Comparison of ENCODE assay signal across 11 cellular contexts in genomic region chr10:108850138-108850854, GRCh38.
A peak's percentile ranks its signal among the peaks of the same experiment; 100 is the strongest.
DNase-seq lines count a peak whose midpoint lies in the region; ATAC-seq and TF ChIP-seq lines count a peak whose summit lies in the region.
"Had no signal": no experiment of that assay in that cellular context is flagged by ENCODE, and none has a peak within 500 bp of the region (broad histone marks: within the 10 kb centered on the region; RNA-seq: fewer than 3 reads in every experiment).

No MANE protein-coding gene starts in this region.

- TF ChIP-seq CTCF in OCI-LY3 (IDR thresholded peaks at IDR 0.05; ENCODE audit: low read depth, low read length) (no peak), dorsolateral prefrontal cortex (IDR thresholded peaks at IDR 0.05 in 54 of 56, conservative IDR thresholded peaks at IDR 0.05 in 2 of 56; ENCODE audit: low read depth in 1 of 56, partially characterized antibody in 56 of 56) (no peak)

- H3K27me3 Mint-ChIP-seq in effector memory CD8-positive, alpha-beta T cell = no peaks in the 10 kb centered on the region
- H3K27me3 Mint-ChIP-seq: CD4-positive, alpha-beta T cell had no signal

- no peak overlapping the region for H3K27ac Mint-ChIP-seq in effector memory CD8-positive, alpha-beta T cell
- H3K27ac Mint-ChIP-seq: CD4-positive, alpha-beta T cell had no signal

- H3K79me2 ChIP-seq in OCI-LY3 (ENCODE audit: low read length) = no peaks in the 10 kb centered on the region; the same call in 1 of the 2 replicates
- H3K79me2 ChIP-seq: hepatocyte had no signal

- ATAC-seq in GM18499 (IDR thresholded peaks at IDR 0.05; ENCODE audit: insufficient read depth, unreplicated experiment) (peak; percentile 89), GM21390 (IDR thresholded peaks at IDR 0.05; ENCODE audit: unreplicated experiment) (peak; percentile 90), HG03097 (IDR thresholded peaks at IDR 0.05; ENCODE audit: low FRiP score, unreplicated experiment) (peak; percentile 85)
- no peak for ATAC-seq in effector memory CD8-positive, alpha-beta T cell (replicated peaks)

- no peak overlapping the region for H3K4me3 Mint-ChIP-seq in effector memory CD8-positive, alpha-beta T cell
- H3K4me3 Mint-ChIP-seq: CD4-positive, alpha-beta T cell had no signal

- H3K27ac ChIP-seq in OCI-LY3 (ENCODE audit: low read length) = peak overlapping the region; percentile 94
- H3K27ac ChIP-seq in dorsolateral prefrontal cortex = no peak overlapping the region
- H3K27ac ChIP-seq: hepatocyte had no signal

- peaks cover 5 to 7% of the 10 kb centered on the region in 2 donors for H3K9me3 Mint-ChIP-seq in effector memory CD8-positive, alpha-beta T cell

- DNase-seq in stimulated activated CD4-positive, alpha-beta T cell treated with anti-CD3 and anti-CD28 coated beads, Interleukin-4, amount 100 ng/mL, for 24 hours = no peak
- no peak for DNase-seq in dorsolateral prefrontal cortex
- no peak for DNase-seq in activated CD4-positive, alpha-beta T cell treated with anti-CD3 and anti-CD28 coated beads, Interleukin-2, amount 50 U/mL, for 48 hours
- DNase-seq in effector memory CD8-positive, alpha-beta T cell = no peak
- DNase-seq: CD4-positive, alpha-beta T cell; NCI-H1694 had no signal

- H4K20me1 ChIP-seq in OCI-LY3 (ENCODE audit: insufficient read depth, low read length) = no peaks in the 10 kb centered on the region

- peak overlapping the region; percentile 59 for H3K4me3 ChIP-seq in OCI-LY3 (ENCODE audit: low read length)
- no peak overlapping the region for H3K4me3 ChIP-seq in dorsolateral prefrontal cortex
- H3K4me3 ChIP-seq: hepatocyte had no signal

- intact Hi-C loops in dorsolateral prefrontal cortex (cut with DNase I) = no loop called here

- H3K36me3 ChIP-seq in OCI-LY3 (replicated peaks; ENCODE audit: low read depth, low read length) = peaks cover 11% of the 10 kb centered on the region

- no peaks in the 10 kb centered on the region for H3K4me1 Mint-ChIP-seq in effector memory CD8-positive, alpha-beta T cell (ENCODE audit: low read depth in 2 of 2)

- peak overlapping the region; percentile 82 for H3K4me2 ChIP-seq in OCI-LY3 (ENCODE audit: low read length)
- H3K4me2 ChIP-seq: hepatocyte had no signal

- no peaks in the 10 kb centered on the region for H3K9me3 ChIP-seq in OCI-LY3 (ENCODE audit: insufficient read depth, low read length)

- no peaks in the 10 kb centered on the region for H3K27me3 ChIP-seq in OCI-LY3 (ENCODE audit: low read depth, low read length)
- H3K27me3 ChIP-seq in dorsolateral prefrontal cortex = no peaks in the 10 kb centered on the region
- H3K27me3 ChIP-seq: hepatocyte had no signal

- peak overlapping the region; percentile 64 for H3K9ac ChIP-seq in OCI-LY3 (ENCODE audit: low read length)

- no peak overlapping the region for H2AFZ ChIP-seq in OCI-LY3 (ENCODE audit: low read depth, low read length)
- H2AFZ ChIP-seq: hepatocyte had no signal

- H3K4me1 ChIP-seq in OCI-LY3 (ENCODE audit: low read length) = peaks cover 62% of the 10 kb centered on the region

- no peaks in the 10 kb centered on the region for H3K36me3 Mint-ChIP-seq in effector memory CD8-positive, alpha-beta T cell (ENCODE audit: insufficient read depth)
